36 cellular contexts compared by ENCODE assay signal in the genomic region with DNA sequence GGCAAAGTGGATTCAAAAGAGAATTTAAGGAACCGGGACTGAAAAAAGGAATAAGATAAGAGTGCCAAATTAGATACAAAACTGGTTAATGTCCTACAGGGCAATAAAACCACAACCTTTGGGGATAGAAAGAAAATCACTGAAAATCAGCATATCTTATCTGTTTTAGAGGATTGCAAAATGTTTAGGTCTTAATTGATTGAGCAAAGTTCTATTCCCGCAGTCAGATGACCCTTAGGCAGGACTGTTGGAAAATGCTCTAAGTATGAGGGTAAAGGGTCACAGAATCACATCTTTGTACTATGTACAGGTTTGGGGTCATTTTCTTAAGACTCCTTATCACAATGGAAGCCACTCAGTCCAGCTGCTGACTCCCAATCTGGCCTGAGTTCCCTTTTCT.
"Had no signal": no experiment of that assay in that cellular context is flagged by ENCODE, and none has a peak within 500 bp of the region (broad histone marks: within the 10 kb centered on the region; RNA-seq: fewer than 3 reads in every experiment).

No MANE protein-coding gene starts in this region.

- H3K27ac ChIP-seq: adrenal gland, body of pancreas, brain microvascular endothelial cell, breast epithelium, WERI-Rb-1 had no signal

- FAIRE-seq: astrocyte had no signal

- H3K9me3 ChIP-seq: adrenal gland, body of pancreas, breast epithelium had no signal

- H3K4me1 ChIP-seq: adrenal gland, body of pancreas, breast epithelium had no signal

- H3K27me3 ChIP-seq: adrenal gland, body of pancreas, brain microvascular endothelial cell had no signal

- H3K4me3 ChIP-seq: adrenal gland, body of pancreas, breast epithelium had no signal

- ATAC-seq: activated CD4-positive, alpha-beta T cell treated with anti-CD3 and anti-CD28 coated beads for 36 hours; activated CD4-positive, CD25-positive, alpha-beta regulatory T cell treated with anti-CD3 and anti-CD28 coated beads, Interleukin-2, amount 50 U/mL, for 24 hours; activated CD8-positive, alpha-beta memory T cell treated with anti-CD3 and anti-CD28 coated beads, Interleukin-2, amount 10 ng/mL, durations not matched to agents 7 days and 5 days; activated CD8-positive, alpha-beta T cell treated with anti-CD3 and anti-CD28 coated beads, Interleukin-2, amount 10 ng/mL, durations not matched to agents 7 days and 5 days; activated naive CD4-positive, alpha-beta T cell treated with anti-CD3 and anti-CD28 coated beads, Interleukin-2, amount 50 U/mL, for 72 hours; activated T-helper 17 cell treated with anti-CD3 and anti-CD28 coated beads, Interleukin-2, amount 50 U/mL, for 72 hours; body of pancreas; WTC11 had no signal

- H3K36me3 Mint-ChIP-seq: activated CD8-positive, alpha-beta memory T cell treated with anti-CD3 and anti-CD28 coated beads, Interleukin-2, amount 10 ng/mL, durations not matched to agents 7 days and 5 days; activated naive CD4-positive, alpha-beta T cell treated with anti-CD3 and anti-CD28 coated beads, Interleukin-2, amount 50 U/mL, for 72 hours; activated naive CD8-positive, alpha-beta T cell treated with anti-CD3 and anti-CD28 coated beads for 36 hours; WTC11 had no signal

- H3K36me3 ChIP-seq: adrenal gland, brain microvascular endothelial cell, breast epithelium had no signal

- H3K4me1 Mint-ChIP-seq: WTC11 had no signal

- H3K9me3 Mint-ChIP-seq: activated CD4-positive, alpha-beta T cell treated with anti-CD3 and anti-CD28 coated beads, Interleukin-2, amount 10 ng/mL, durations not matched to agents 7 days and 5 days; activated naive CD4-positive, alpha-beta T cell treated with anti-CD3 and anti-CD28 coated beads for 36 hours; activated naive CD4-positive, alpha-beta T cell treated with anti-CD3 and anti-CD28 coated beads, Interleukin-2, amount 50 U/mL, for 72 hours; activated naive CD8-positive, alpha-beta T cell treated with anti-CD3 and anti-CD28 coated beads for 36 hours; activated T-cell treated with anti-CD3 and anti-CD28 coated beads, Interleukin-2, amount 50 U/mL, for 24 hours; activated T-helper 17 cell treated with anti-CD3 and anti-CD28 coated beads, Interleukin-2, amount 50 U/mL, for 72 hours; T-helper 1 cell treated with Interleukin-12 subunit alpha and Interleukin-12 subunit beta and Interleukin-4 antibody, amounts not matched to agents 30 μg/mL and 1 μg/mL, for 36 hours; T-helper 2 cell treated with Interferon-gamma antibody and Interleukin-4, amounts not matched to agents 5 μg/mL and 100 μg/mL, for 36 hours had no signal

- H3K27ac Mint-ChIP-seq: activated CD4-positive, alpha-beta memory T cell treated with anti-CD3 and anti-CD28 coated beads, Interleukin-2, amount 10 ng/mL, durations not matched to agents 7 days and 5 days; activated CD4-positive, alpha-beta T cell treated with anti-CD3 and anti-CD28 coated beads for 36 hours; activated CD4-positive, alpha-beta T cell treated with anti-CD3 and anti-CD28 coated beads, Interleukin-2, amount 10 ng/mL, durations not matched to agents 7 days and 5 days; activated CD8-positive, alpha-beta memory T cell treated with anti-CD3 and anti-CD28 coated beads, Interleukin-2, amount 10 ng/mL, durations not matched to agents 7 days and 5 days; activated CD8-positive, alpha-beta T cell treated with anti-CD3 and anti-CD28 coated beads, Interleukin-2, amount 10 ng/mL, durations not matched to agents 7 days and 5 days; activated naive CD4-positive, alpha-beta T cell treated with anti-CD3 and anti-CD28 coated beads for 36 hours; activated naive CD4-positive, alpha-beta T cell treated with anti-CD3 and anti-CD28 coated beads, Interleukin-2, amount 50 U/mL, for 72 hours; activated naive CD8-positive, alpha-beta T cell treated with anti-CD3 and anti-CD28 coated beads for 36 hours; activated T-cell treated with anti-CD3 and anti-CD28 coated beads, Interleukin-2, amount 50 U/mL, for 24 hours; activated T-helper 17 cell treated with anti-CD3 and anti-CD28 coated beads, Interleukin-2, amount 50 U/mL, for 72 hours; T-helper 1 cell treated with Interleukin-12 subunit alpha and Interleukin-12 subunit beta and Interleukin-4 antibody, amounts not matched to agents 30 μg/mL and 1 μg/mL, for 36 hours; T-helper 2 cell treated with Interferon-gamma antibody and Interleukin-4, amounts not matched to agents 5 μg/mL and 100 μg/mL, for 36 hours; WTC11 had no signal

- H3K4me3 Mint-ChIP-seq: activated CD4-positive, alpha-beta memory T cell treated with anti-CD3 and anti-CD28 coated beads, Interleukin-2, amount 10 ng/mL, durations not matched to agents 7 days and 5 days; activated CD4-positive, alpha-beta T cell treated with anti-CD3 and anti-CD28 coated beads for 36 hours; activated CD4-positive, alpha-beta T cell treated with anti-CD3 and anti-CD28 coated beads, Interleukin-2, amount 10 ng/mL, durations not matched to agents 7 days and 5 days; activated CD8-positive, alpha-beta memory T cell treated with anti-CD3 and anti-CD28 coated beads, Interleukin-2, amount 10 ng/mL, durations not matched to agents 7 days and 5 days; activated CD8-positive, alpha-beta T cell treated with anti-CD3 and anti-CD28 coated beads, Interleukin-2, amount 10 ng/mL, durations not matched to agents 7 days and 5 days; activated naive CD4-positive, alpha-beta T cell treated with anti-CD3 and anti-CD28 coated beads for 36 hours; activated naive CD8-positive, alpha-beta T cell treated with anti-CD3 and anti-CD28 coated beads for 36 hours; activated T-cell treated with anti-CD3 and anti-CD28 coated beads, Interleukin-2, amount 50 U/mL, for 24 hours; activated T-helper 17 cell treated with anti-CD3 and anti-CD28 coated beads, Interleukin-2, amount 50 U/mL, for 72 hours; T-helper 1 cell treated with Interleukin-12 subunit alpha and Interleukin-12 subunit beta and Interleukin-4 antibody, amounts not matched to agents 30 μg/mL and 1 μg/mL, for 36 hours; T-helper 2 cell treated with Interferon-gamma antibody and Interleukin-4, amounts not matched to agents 5 μg/mL and 100 μg/mL, for 36 hours; WTC11 had no signal

- DNase-seq: activated CD4-positive, alpha-beta memory T cell treated with anti-CD3 and anti-CD28 coated beads, Interleukin-2, amount 10 ng/mL, durations not matched to agents 7 days and 5 days; activated CD4-positive, alpha-beta T cell treated with anti-CD3 and anti-CD28 coated beads for 1 hour; activated CD4-positive, alpha-beta T cell treated with anti-CD3 and anti-CD28 coated beads for 36 hours; activated CD4-positive, alpha-beta T cell treated with anti-CD3 and anti-CD28 coated beads for 48 hours; activated CD4-positive, alpha-beta T cell treated with anti-CD3 and anti-CD28 coated beads, Interleukin-2, amount 10 ng/mL, durations not matched to agents 7 days and 5 days; activated CD4-positive, alpha-beta T cell treated with anti-CD3 and anti-CD28 coated beads, Interleukin-2, amount 50 U/mL, for 48 hours; activated CD4-positive, CD25-positive, alpha-beta regulatory T cell; activated CD8-positive, alpha-beta memory T cell treated with anti-CD3 and anti-CD28 coated beads for 24 hours; activated CD8-positive, alpha-beta memory T cell treated with anti-CD3 and anti-CD28 coated beads, Interleukin-2, amount 10 ng/mL, durations not matched to agents 7 days and 5 days; activated CD8-positive, alpha-beta T cell treated with anti-CD3 and anti-CD28 coated beads, Interleukin-2, amount 10 ng/mL, durations not matched to agents 7 days and 5 days; activated effector memory CD4-positive, alpha-beta T cell treated with anti-CD3 and anti-CD28 coated beads, Interleukin-2, amount 50 U/mL, for 16 hours; activated gamma-delta T cell treated with Interleukin-2 at 50 U/mL for 16 hours; activated naive CD4-positive, alpha-beta T cell; activated naive CD4-positive, alpha-beta T cell treated with anti-CD3 and anti-CD28 coated beads for 36 hours; activated naive CD4-positive, alpha-beta T cell treated with anti-CD3 and anti-CD28 coated beads, Interleukin-2, amount 50 U/mL, for 16 hours; activated naive CD8-positive, alpha-beta T cell treated with anti-CD3 and anti-CD28 coated beads for 36 hours; activated T-cell treated with anti-CD3 and anti-CD28 coated beads, Interleukin-2, amount 50 U/mL, for 24 hours; activated T-cell treated with anti-CD3 and anti-CD28 coated beads, Interleukin-2, amount 50 U/mL, for 48 hours; adrenal gland; amniotic stem cell; aorta; body of pancreas; brain microvascular endothelial cell; central memory CD4-positive, alpha-beta T cell; T-helper 1 cell; T-helper 2 cell; T-helper 9 cell; WERI-Rb-1 had no signal
